ENCODE assay signal across 8 cellular contexts in the genomic region with DNA sequence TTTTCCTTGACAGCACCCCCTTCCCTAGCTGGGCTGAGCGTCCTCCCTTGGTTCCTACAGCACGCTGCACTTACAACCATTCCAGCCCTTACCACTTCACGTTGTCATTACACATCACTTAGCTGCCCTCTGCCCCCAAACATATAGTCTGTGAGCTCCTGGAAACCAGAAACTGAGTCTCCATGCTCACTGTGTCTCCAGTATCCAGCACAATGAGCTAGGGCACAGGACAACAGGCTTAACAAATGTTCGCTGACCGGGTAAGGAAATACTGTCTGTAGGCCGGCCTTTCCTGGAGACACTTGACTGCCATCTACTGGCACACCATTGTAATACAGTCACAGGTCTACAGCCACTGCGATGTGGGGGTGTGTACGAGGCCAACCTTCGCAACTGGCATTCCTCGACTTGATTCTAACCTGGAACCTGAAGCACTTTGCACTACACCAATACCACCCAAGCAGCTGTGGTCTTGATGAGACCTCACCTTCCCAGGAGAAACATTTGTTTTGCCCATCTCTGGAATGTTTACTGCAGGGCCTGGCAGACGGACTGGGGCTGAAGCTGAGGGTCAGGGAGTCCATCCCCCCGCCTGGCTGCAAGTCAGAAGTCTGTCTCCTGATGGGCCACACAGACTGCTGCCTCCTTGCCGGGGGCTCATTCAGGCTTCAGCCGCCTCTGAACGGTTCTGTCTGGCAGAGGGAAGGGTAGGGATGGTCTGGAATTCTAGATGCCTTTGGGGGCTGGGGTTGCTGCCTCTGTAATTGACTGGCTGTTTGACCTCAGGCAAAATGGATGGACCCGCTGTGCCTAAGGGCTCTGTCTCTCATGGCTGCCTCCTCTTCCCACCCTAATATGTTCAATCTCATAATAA.
DNase-seq lines count a peak whose midpoint lies in the region; ATAC-seq and TF ChIP-seq lines count a peak whose summit lies in the region.

No MANE protein-coding gene starts in this region.

- H3K9me3 ChIP-seq in A673 (ENCODE audit: low read depth, low read length, poor library complexity, severe bottlenecking), result no peaks in the 10 kb centered on the region
- H3K9me3 ChIP-seq in esophagus squamous epithelium, result no peaks in the 10 kb centered on the region
- no peaks in the 10 kb centered on the region for H3K9me3 ChIP-seq in testis

- H3K4me3 ChIP-seq in A673 (ENCODE audit: low read depth, low read length, poor library complexity, severe bottlenecking) (no peak overlapping the region), esophagus squamous epithelium (no peak overlapping the region), testis (no peak overlapping the region)

- no peak for TF ChIP-seq POLR2A in esophagus squamous epithelium (IDR thresholded peaks at IDR 0.05)
- TF ChIP-seq POLR2A in testis (IDR thresholded peaks at IDR 0.05), result no peak

- in situ Hi-C loops in GM13977 (cut with MboI; ENCODE audit: low pct_unique_long_range_greater_than_20kb, low sequenced_read_pairs, unreplicated experiment), result no loop called here

- CTCF ChIA-PET in A673 (lab: Charles Lee), result interaction anchor here (0.6 kb wide), 1 partner anchor 326 kb away, joined by 3 read pairs; no protein-coding TSS in a partner anchor

- no peak for ATAC-seq in GM21381 (IDR thresholded peaks at IDR 0.05; ENCODE audit: unreplicated experiment)

- intact Hi-C loops in A673 (cut with micrococcal nuclease; ENCODE audit: unreplicated experiment) (loop anchor here (5.0 kb wide), 1 partner anchor 324 kb away; no protein-coding TSS in a partner anchor), esophagus squamous epithelium (cut with DNase I) (loop anchor here (10.0 kb wide), 1 partner anchor 181 kb away; the partner anchor contains the start of gene TIMP3), testis (cut with DNase I; ENCODE audit: low total_unique reads) (loop anchor here (5.0 kb wide), 1 partner anchor 459 kb away; no protein-coding TSS in a partner anchor)

- H3K4me1 ChIP-seq in A673 (ENCODE audit: insufficient read depth, low read length, poor library complexity, severe bottlenecking) (peaks cover 16% of the 10 kb centered on the region), esophagus squamous epithelium (peaks cover 5 to 28% (median 6%) of the 10 kb centered on the region in 3 donors), testis (peaks cover 6% of the 10 kb centered on the region)

- H3K36me3 ChIP-seq in A673 (ENCODE audit: insufficient read depth, low read length, poor library complexity, severe bottlenecking) (no peaks in the 10 kb centered on the region), esophagus squamous epithelium (no peaks in the 10 kb centered on the region), testis (ENCODE audit: low read depth, missing control alignments) (no peaks in the 10 kb centered on the region)

- WGBS in esophagus squamous epithelium, 2 donors, result 32 to 33% methylated on average over 11 to 12 of the region's 16 CpGs
- WGBS in testis, 2 donors, result 51 to 61% methylated on average over 15 to 16 of the region's 16 CpGs

- POLR2A ChIA-PET in A673 (lab: Charles Lee; ENCODE audit: low non-redundant PET), result no interaction called here

- peak overlapping the region; percentile 57 for H3K27ac ChIP-seq in A673 (ENCODE audit: low read depth, low read length, poor library complexity, severe bottlenecking)
- no peak overlapping the region for H3K27ac ChIP-seq in esophagus squamous epithelium
- H3K27ac ChIP-seq in testis, result no peak overlapping the region

- TF ChIP-seq CTCF in A673 (conservative IDR thresholded peaks at IDR 0.05; ENCODE audit: low read depth, low read length) (peak; percentile 82), GM13977 (IDR thresholded peaks at IDR 0.05; ENCODE audit: extremely low read depth, insufficient read depth, missing control alignments) (peak; percentile 84), esophagus squamous epithelium (IDR thresholded peaks at IDR 0.05) (peak; percentile 50 to 88 (median 79)), testis (IDR thresholded peaks at IDR 0.05) (peak; percentile 73 to 78 (median 75))

- no TSS peak for BruUV-seq in A673 (replicated peaks; lab: Mats Ljungman, UMichigan)

- no peaks in the 10 kb centered on the region for H3K27me3 ChIP-seq in A673 (replicated peaks; ENCODE audit: insufficient read depth, low read depth, low read length, poor library complexity)
- H3K27me3 ChIP-seq in esophagus squamous epithelium, result peaks cover 0 to 7% (median 0%) of the 10 kb centered on the region in 4 donors
- H3K27me3 ChIP-seq in testis, result no peaks in the 10 kb centered on the region

- DNase-seq in A673 (ENCODE audit: low spot score) (peak; percentile 74), GM13977 (ENCODE audit: low spot score) (peak; percentile 70), NCI-H460 (ENCODE audit: extremely low read depth, low read depth) (peak; percentile 48), esophagus squamous epithelium (lab: John Stamatoyannopoulos, UW) (no peak), myocyte (ENCODE audit: low read depth) (peak; percentile 73), testis (peak; percentile 87)
- DNase-seq in activated CD8-positive, alpha-beta memory T cell treated with anti-CD3 and anti-CD28 coated beads for 48 hours (ENCODE audit: low read depth in 2 of 3, low spot score in 2 of 3), result peak in 2 of 3 experiments; percentile 3 to 8
